ENCODE assay signal across 33 cellular contexts in the genomic region with DNA sequence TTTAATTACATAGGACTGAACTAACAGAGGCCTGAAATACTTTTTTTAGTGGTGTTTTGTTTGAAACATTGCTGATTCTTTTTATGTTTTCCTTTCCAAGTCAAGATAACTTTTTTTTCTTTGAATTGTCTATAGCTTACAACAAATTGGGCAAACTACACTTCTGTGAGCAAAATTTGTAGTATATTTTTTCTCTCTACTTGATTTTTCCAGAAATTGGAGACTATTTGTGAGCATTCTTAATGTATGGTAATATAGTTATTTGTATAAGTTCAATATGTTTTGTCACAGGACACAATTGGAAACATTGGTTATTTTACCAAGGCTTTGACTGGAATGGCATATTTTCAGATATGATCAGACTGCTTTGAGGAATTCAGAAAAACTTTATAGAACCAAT.
DNase-seq lines count a peak whose midpoint lies in the region; ATAC-seq and TF ChIP-seq lines count a peak whose summit lies in the region.
"Had no signal": no experiment of that assay in that cellular context is flagged by ENCODE, and none has a peak within 500 bp of the region (broad histone marks: within the 10 kb centered on the region; RNA-seq: fewer than 3 reads in every experiment).

No MANE protein-coding gene starts in this region.

- intact Hi-C loops in spleen (cut with DNase I; ENCODE audit: low total_unique reads) (no loop called here), sciatic nerve (cut with DNase I) (no loop called here)

- H3K4me3 Mint-ChIP-seq in endodermal cell = no peak overlapping the region
- H3K4me3 Mint-ChIP-seq: B cell; CD14-positive monocyte; CD4-positive, alpha-beta memory T cell; CD4-positive, alpha-beta T cell; CD4-positive, CD25-positive, alpha-beta regulatory T cell; CD8-positive, alpha-beta memory T cell; CD8-positive, alpha-beta T cell had no signal

- TF ChIP-seq CTCF in HEK293 (tag by site-specific recombination; IDR thresholded peaks at IDR 0.05) (no peak), endodermal cell (conservative IDR thresholded peaks at IDR 0.05) (no peak), spleen (IDR thresholded peaks at IDR 0.05 in 8 of 11, conservative IDR thresholded peaks at IDR 0.05 in 3 of 11) (no peak)

- no peak overlapping the region for H3K9ac ChIP-seq in endodermal cell (ENCODE audit: extremely low read depth, low read length, poor library complexity, severe bottlenecking)
- H3K9ac ChIP-seq: BLaER1; BLaER1 treated with 17β-estradiol and CSF1 and Interleukin-3, amounts not matched to agents 10 nM and 100 nM had no signal

- H3K27ac ChIP-seq in HEK293 (ENCODE audit: extremely low read depth, low read depth, low read length) = no peak overlapping the region
- H3K27ac ChIP-seq in endodermal cell (ENCODE audit: low read depth, low read length) = no peak overlapping the region
- no peak overlapping the region for H3K27ac ChIP-seq in spleen
- H3K27ac ChIP-seq: 22Rv1; A549; BLaER1; BLaER1 treated with 17β-estradiol and CSF1 and Interleukin-3, amounts not matched to agents 10 nM and 100 nM; C4-2B had no signal

- no peaks in the 10 kb centered on the region for H3K9me3 ChIP-seq in HEK293 (ENCODE audit: control insufficient read depth, insufficient read depth, low read depth, low read length)
- peaks cover 29% of the 10 kb centered on the region for H3K9me3 ChIP-seq in endodermal cell (ENCODE audit: control insufficient read depth, low read length)
- H3K9me3 ChIP-seq in spleen = peaks cover 0 to 17% (median 13%) of the 10 kb centered on the region in 8 donors
- H3K9me3 ChIP-seq: A549, BE2C, Caco-2 had no signal

- H3K27me3 ChIP-seq in endodermal cell (ENCODE audit: control insufficient read depth, insufficient read depth, low read length, poor library complexity, severe bottlenecking) = no peaks in the 10 kb centered on the region
- no peaks in the 10 kb centered on the region for H3K27me3 ChIP-seq in spleen (replicated peaks in 1 of 7)
- H3K27me3 ChIP-seq: BLaER1; BLaER1 treated with 17β-estradiol and CSF1 and Interleukin-3, amounts not matched to agents 10 nM and 100 nM had no signal

- H3K27ac Mint-ChIP-seq in endodermal cell = no peak overlapping the region
- H3K27ac Mint-ChIP-seq: B cell; CD14-positive monocyte; CD4-positive, alpha-beta memory T cell; CD4-positive, alpha-beta T cell; CD4-positive, CD25-positive, alpha-beta regulatory T cell; CD8-positive, alpha-beta memory T cell; CD8-positive, alpha-beta T cell had no signal

- DNase-seq in EH (ENCODE audit: low read depth) = peak; percentile 29
- no peak for DNase-seq in endodermal cell
- no peak for DNase-seq in spleen
- no peak for DNase-seq in NCI-H748 treated with DMSO at 0.1 percent for 48 hours (lab: John Stamatoyannopoulos, UW)
- no peak for DNase-seq in sciatic nerve (ENCODE audit: low spot score)
- DNase-seq: 8988T; ACHN; AML-193; BE2C; C1 segment of cervical spinal cord; Caco-2; Calu3; CD4-positive, alpha-beta memory T cell; CD4-positive, alpha-beta T cell; CD4-positive, CD25-positive, alpha-beta regulatory T cell; CD8-positive, alpha-beta memory T cell; CD8-positive, alpha-beta T cell; COR-L47; DMS 273 treated with DMSO at 0.1 percent for 48 hours; DMS153; DMS53; DMS79; DMS79 treated with DMSO at 0.1 percent for 48 hours; DND-41; EL had no signal

- no peak for ATAC-seq in sciatic nerve
- ATAC-seq: A549; CD8-positive, alpha-beta T cell had no signal

- H3K9me3 Mint-ChIP-seq in endodermal cell = peaks cover 27% of the 10 kb centered on the region
- H3K9me3 Mint-ChIP-seq: CD8-positive, alpha-beta T cell had no signal

- no peaks in the 10 kb centered on the region for H3K36me3 ChIP-seq in HEK293 (ENCODE audit: control insufficient read depth in 2 of 2, insufficient read depth in 1 of 2, low read length in 2 of 2)
- H3K36me3 ChIP-seq in endodermal cell (ENCODE audit: control insufficient read depth, insufficient read depth, low read length) = no peaks in the 10 kb centered on the region
- H3K36me3 ChIP-seq in spleen = peaks cover 0 to 79% (median 4%) of the 10 kb centered on the region in 6 donors
- H3K36me3 ChIP-seq: BE2C; BLaER1; BLaER1 treated with 17β-estradiol and CSF1 and Interleukin-3, amounts not matched to agents 10 nM and 100 nM had no signal

- POLR2A ChIA-PET in HEK293 (lab: Yijun Ruan, JAX) = no interaction called here

- H3K4me3 ChIP-seq in HEK293 (ENCODE audit: low read depth, low read length) = no peak overlapping the region
- H3K4me3 ChIP-seq in endodermal cell (ENCODE audit: low read length) = peak overlapping the region; percentile 39
- H3K4me3 ChIP-seq in spleen = no peak overlapping the region
- H3K4me3 ChIP-seq: A549; BLaER1; BLaER1 treated with 17β-estradiol and CSF1 and Interleukin-3, amounts not matched to agents 10 nM and 100 nM had no signal

- peaks cover 9% of the 10 kb centered on the region for H3K4me1 Mint-ChIP-seq in endodermal cell
- H3K4me1 Mint-ChIP-seq: B cell; CD14-positive monocyte; CD4-positive, alpha-beta memory T cell; CD4-positive, CD25-positive, alpha-beta regulatory T cell had no signal

- H3K4me1 ChIP-seq in HEK293 (ENCODE audit: control insufficient read depth, insufficient read depth, low read length) (no peaks in the 10 kb centered on the region), endodermal cell (ENCODE audit: control insufficient read depth, insufficient read depth, low read length) (peaks cover 5% of the 10 kb centered on the region), spleen (no peaks in the 10 kb centered on the region)
- H3K4me1 ChIP-seq: A549, BE2C, Caco-2 had no signal

- CTCF ChIA-PET in HEK293 (lab: Yijun Ruan, JAX) = no interaction called here

- peaks cover 2% of the 10 kb centered on the region for H3K27me3 Mint-ChIP-seq in endodermal cell (ENCODE audit: insufficient read depth)
- H3K27me3 Mint-ChIP-seq: B cell; CD4-positive, CD25-positive, alpha-beta regulatory T cell; CD8-positive, alpha-beta memory T cell had no signal

- peaks cover 3% of the 10 kb centered on the region for H3K36me3 Mint-ChIP-seq in endodermal cell (ENCODE audit: low read depth)
- H3K36me3 Mint-ChIP-seq: CD4-positive, alpha-beta memory T cell; CD4-positive, CD25-positive, alpha-beta regulatory T cell; CD8-positive, alpha-beta T cell had no signal

- no peak for TF ChIP-seq POLR2A in spleen (IDR thresholded peaks at IDR 0.05)

TF ChIP-seq in HEK293, 187 proteins besides CTCF, POLR2A, EP300 and RAD21 (continues in another document):
- TF ChIP-seq, protein P1, sequence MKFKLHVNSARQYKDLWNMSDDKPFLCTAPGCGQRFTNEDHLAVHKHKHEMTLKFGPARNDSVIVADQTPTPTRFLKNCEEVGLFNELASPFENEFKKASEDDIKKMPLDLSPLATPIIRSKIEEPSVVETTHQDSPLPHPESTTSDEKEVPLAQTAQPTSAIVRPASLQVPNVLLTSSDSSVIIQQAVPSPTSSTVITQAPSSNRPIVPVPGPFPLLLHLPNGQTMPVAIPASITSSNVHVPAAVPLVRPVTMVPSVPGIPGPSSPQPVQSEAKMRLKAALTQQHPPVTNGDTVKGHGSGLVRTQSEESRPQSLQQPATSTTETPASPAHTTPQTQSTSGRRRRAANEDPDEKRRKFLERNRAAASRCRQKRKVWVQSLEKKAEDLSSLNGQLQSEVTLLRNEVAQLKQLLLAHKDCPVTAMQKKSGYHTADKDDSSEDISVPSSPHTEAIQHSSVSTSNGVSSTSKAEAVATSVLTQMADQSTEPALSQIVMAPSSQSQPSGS (tag by site-specific recombination; IDR thresholded peaks at IDR 0.05; ENCODE audit: low read depth) = no peak
- TF ChIP-seq, protein P2, sequence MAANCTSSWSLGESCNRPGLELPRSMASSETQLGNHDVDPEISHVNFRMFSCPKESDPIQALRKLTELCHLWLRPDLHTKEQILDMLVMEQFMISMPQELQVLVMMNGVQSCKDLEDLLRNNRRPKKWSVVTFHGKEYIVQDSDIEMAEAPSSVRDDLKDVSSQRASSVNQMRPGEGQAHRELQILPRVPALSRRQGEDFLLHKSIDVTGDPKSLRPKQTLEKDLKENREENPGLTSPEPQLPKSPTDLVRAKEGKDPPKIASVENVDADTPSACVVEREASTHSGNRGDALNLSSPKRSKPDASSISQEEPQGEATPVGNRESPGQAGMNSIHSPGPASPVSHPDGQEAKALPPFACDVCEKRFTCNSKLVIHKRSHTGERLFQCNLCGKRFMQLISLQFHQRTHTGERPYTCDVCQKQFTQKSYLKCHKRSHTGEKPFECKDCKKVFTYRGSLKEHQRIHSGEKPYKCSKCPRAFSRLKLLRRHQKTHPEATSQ (tag by site-specific recombination; IDR thresholded peaks at IDR 0.05) = no peak
- TF ChIP-seq, protein P3, sequence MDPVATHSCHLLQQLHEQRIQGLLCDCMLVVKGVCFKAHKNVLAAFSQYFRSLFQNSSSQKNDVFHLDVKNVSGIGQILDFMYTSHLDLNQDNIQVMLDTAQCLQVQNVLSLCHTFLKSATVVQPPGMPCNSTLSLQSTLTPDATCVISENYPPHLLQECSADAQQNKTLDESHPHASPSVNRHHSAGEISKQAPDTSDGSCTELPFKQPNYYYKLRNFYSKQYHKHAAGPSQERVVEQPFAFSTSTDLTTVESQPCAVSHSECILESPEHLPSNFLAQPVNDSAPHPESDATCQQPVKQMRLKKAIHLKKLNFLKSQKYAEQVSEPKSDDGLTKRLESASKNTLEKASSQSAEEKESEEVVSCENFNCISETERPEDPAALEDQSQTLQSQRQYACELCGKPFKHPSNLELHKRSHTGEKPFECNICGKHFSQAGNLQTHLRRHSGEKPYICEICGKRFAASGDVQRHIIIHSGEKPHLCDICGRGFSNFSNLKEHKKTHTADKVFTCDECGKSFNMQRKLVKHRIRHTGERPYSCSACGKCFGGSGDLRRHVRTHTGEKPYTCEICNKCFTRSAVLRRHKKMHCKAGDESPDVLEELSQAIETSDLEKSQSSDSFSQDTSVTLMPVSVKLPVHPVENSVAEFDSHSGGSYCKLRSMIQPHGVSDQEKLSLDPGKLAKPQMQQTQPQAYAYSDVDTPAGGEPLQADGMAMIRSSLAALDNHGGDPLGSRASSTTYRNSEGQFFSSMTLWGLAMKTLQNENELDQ (tag by site-specific recombination; IDR thresholded peaks at IDR 0.05; ENCODE audit: low read depth) = no peak
- TF ChIP-seq, protein P4, sequence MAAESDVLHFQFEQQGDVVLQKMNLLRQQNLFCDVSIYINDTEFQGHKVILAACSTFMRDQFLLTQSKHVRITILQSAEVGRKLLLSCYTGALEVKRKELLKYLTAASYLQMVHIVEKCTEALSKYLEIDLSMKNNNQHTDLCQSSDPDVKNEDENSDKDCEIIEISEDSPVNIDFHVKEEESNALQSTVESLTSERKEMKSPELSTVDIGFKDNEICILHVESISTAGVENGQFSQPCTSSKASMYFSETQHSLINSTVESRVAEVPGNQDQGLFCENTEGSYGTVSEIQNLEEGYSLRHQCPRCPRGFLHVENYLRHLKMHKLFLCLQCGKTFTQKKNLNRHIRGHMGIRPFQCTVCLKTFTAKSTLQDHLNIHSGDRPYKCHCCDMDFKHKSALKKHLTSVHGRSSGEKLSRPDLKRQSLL (tag by site-specific recombination; IDR thresholded peaks at IDR 0.05) = no peak
